ENCODE assay signal across 8 cellular contexts in the genomic region with DNA sequence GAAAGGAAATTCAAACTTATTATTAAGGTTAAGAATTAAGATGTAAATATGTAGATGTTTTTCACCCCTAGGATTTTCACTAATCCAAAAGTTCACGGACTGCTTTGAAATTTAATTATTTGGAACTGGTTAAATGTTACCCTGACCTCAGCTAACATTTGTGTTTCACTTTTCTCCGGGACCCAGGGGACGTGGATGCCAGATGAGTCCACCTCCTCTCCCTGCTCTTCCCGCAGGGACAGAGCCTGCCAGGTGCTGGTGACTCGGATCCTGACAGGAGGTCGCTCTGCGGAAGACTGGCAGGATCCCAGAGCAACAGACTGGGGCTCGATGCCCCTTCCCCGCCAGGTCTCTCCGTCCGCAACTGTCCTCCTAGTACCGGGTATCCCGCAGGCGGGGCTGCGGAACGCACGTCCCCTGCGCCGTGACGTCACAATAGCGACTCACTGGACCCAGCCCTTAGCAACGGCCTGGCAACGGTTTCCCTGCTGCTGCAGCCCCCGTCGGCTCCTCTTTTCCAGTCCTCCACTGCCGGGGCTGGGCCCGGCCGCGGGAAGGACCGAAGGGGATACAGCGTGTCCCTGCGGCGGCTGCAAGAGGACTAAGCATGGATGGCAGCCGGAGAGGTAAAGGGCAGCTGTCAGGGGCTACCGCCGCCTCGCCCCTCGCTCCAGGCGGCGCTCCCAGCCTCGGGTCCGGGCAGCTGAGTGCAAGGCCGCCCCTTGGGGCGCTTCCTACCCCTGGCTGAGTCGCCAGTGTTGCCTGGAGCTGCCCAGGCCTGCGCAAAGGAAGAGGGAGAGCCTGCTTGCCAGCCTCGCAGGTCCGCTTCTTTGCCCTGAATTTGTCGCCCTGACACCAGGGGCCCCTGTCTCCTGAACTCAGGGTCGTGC. TPM values are rescaled to one million over a fixed set of nuclear protein-coding genes. Genes with fewer than 3 reads are reported as not detected.
DNase-seq lines count a peak whose midpoint lies in the region; ATAC-seq, FAIRE-seq and TF ChIP-seq lines count a peak whose summit lies in the region.

A gene with protein sequence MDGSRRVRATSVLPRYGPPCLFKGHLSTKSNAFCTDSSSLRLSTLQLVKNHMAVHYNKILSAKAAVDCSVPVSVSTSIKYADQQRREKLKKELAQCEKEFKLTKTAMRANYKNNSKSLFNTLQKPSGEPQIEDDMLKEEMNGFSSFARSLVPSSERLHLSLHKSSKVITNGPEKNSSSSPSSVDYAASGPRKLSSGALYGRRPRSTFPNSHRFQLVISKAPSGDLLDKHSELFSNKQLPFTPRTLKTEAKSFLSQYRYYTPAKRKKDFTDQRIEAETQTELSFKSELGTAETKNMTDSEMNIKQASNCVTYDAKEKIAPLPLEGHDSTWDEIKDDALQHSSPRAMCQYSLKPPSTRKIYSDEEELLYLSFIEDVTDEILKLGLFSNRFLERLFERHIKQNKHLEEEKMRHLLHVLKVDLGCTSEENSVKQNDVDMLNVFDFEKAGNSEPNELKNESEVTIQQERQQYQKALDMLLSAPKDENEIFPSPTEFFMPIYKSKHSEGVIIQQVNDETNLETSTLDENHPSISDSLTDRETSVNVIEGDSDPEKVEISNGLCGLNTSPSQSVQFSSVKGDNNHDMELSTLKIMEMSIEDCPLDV (plus strand): TSS at position 446 of the 890 bp plus-strand sequence. CDS start 162 bp downstream, at position 608.

- H3K79me2 ChIP-seq in SU-DHL-6 (ENCODE audit: insufficient read depth, low read length), result no peaks in the 10 kb centered on the region

- no peaks in the 10 kb centered on the region for H3F3A ChIP-seq in SU-DHL-6 (ENCODE audit: insufficient read depth)

- H3K27me3 ChIP-seq in SU-DHL-6 (ENCODE audit: low read length), result no peaks in the 10 kb centered on the region
- H3K27me3 ChIP-seq in adipocyte (replicated peaks; ENCODE audit: control insufficient read depth, insufficient read depth, low read length), result peaks cover 2% of the 10 kb centered on the region
- H3K27me3 ChIP-seq in cardiac muscle cell, result peaks cover 3% of the 10 kb centered on the region
- no peaks in the 10 kb centered on the region for H3K27me3 ChIP-seq in pancreas
- H3K27me3 ChIP-seq in thyroid gland, result no peaks in the 10 kb centered on the region

- 0% methylated on average over 49 to 50 of the region's 50 CpGs for WGBS in pancreas, 2 donors
- WGBS in thyroid gland, 2 donors, result 0% methylated on average over 14 to 44 of the region's 50 CpGs

- H3K9me2 ChIP-seq in SU-DHL-6 (replicated peaks; ENCODE audit: insufficient read depth, low read length), result no peaks in the 10 kb centered on the region

- no peaks in the 10 kb centered on the region for H4K20me1 ChIP-seq in SU-DHL-6 (ENCODE audit: low read depth, low read length)

- peak within 1 kb of the TSS; percentile 75 for H3K4me3 ChIP-seq in GM12864 (ENCODE audit: low read depth, low read length)
- peak within 1 kb of the TSS; percentile 86 for H3K4me3 ChIP-seq in SU-DHL-6 (ENCODE audit: insufficient read depth, low read length, poor library complexity, severe bottlenecking)
- peak within 1 kb of the TSS; percentile 92 for H3K4me3 ChIP-seq in adipocyte (ENCODE audit: low read length)
- peak within 1 kb of the TSS; percentile 64 for H3K4me3 ChIP-seq in cardiac muscle cell
- H3K4me3 ChIP-seq in pancreas, result peak within 1 kb of the TSS; percentile 70 to 91 (median 82)
- H3K4me3 ChIP-seq in thyroid gland (replicated peaks in 1 of 3), result peak within 1 kb of the TSS; percentile 43 to 93 (median 52)

- H3K36me3 ChIP-seq in SU-DHL-6 (ENCODE audit: low read length), result no peaks in the 10 kb centered on the region
- H3K36me3 ChIP-seq in adipocyte (ENCODE audit: control insufficient read depth, insufficient read depth, low read length, severe bottlenecking), result no peaks in the 10 kb centered on the region
- no peaks in the 10 kb centered on the region for H3K36me3 ChIP-seq in cardiac muscle cell
- no peaks in the 10 kb centered on the region for H3K36me3 ChIP-seq in pancreas
- H3K36me3 ChIP-seq in thyroid gland, result no peaks in the 10 kb centered on the region

- H3K4me2 ChIP-seq in SU-DHL-6 (ENCODE audit: low read depth, low read length, poor library complexity, severe bottlenecking), result peak within 1 kb of the TSS; percentile 88

- H3K4me1 ChIP-seq in adipocyte (ENCODE audit: control insufficient read depth, insufficient read depth, low read length) (peaks cover 25% of the 10 kb centered on the region), cardiac muscle cell (ENCODE audit: low read depth) (peaks cover 4% of the 10 kb centered on the region), pancreas (peaks cover 8 to 12% (median 9%) of the 10 kb centered on the region in 3 donors), thyroid gland (peaks cover 17 to 23% of the 10 kb centered on the region in 2 donors)

- peak within 1 kb of the TSS; percentile 77 for H3K9ac ChIP-seq in SU-DHL-6 (ENCODE audit: low read length)
- H3K9ac ChIP-seq in adipocyte (ENCODE audit: low read length), result peak within 1 kb of the TSS; percentile 86

- TF ChIP-seq CTCF in GM12864 (IDR thresholded peaks at IDR 0.05; ENCODE audit: low read depth, low read length, missing control alignments) (no peak), SU-DHL-6 (IDR thresholded peaks at IDR 0.05; ENCODE audit: insufficient read depth, low read length, poor library complexity, severe bottlenecking) (no peak), cardiac muscle cell (IDR thresholded peaks at IDR 0.05; ENCODE audit: low read depth, low read length) (no peak), pancreas (IDR thresholded peaks at IDR 0.05) (no peak), thyroid gland (IDR thresholded peaks at IDR 0.05) (peak in 1 of 6 experiments; percentile 24)

- peak; percentile 46 to 96 for TF ChIP-seq POLR2A in thyroid gland (IDR thresholded peaks at IDR 0.05)

- H3K27ac ChIP-seq in SU-DHL-6 (ENCODE audit: low read depth, low read length) (no peak within 1 kb of the TSS), cardiac muscle cell (peak within 1 kb of the TSS; percentile 65), pancreas (peak within 1 kb of the TSS; percentile 64 to 81 (median 76)), thyroid gland (peak within 1 kb of the TSS; percentile 85 to 91 (median 87))

- H2AFZ ChIP-seq in SU-DHL-6 (ENCODE audit: low read depth, low read length, severe bottlenecking), result peak within 1 kb of the TSS; percentile 82

- intact Hi-C loops in pancreas (cut with DNase I) (no loop called here), thyroid gland (cut with DNase I) (loop anchor here (10.0 kb wide), 1 partner anchor 169 kb away; a partner anchor contains a TSS)

- ATAC-seq in HG02610 (IDR thresholded peaks at IDR 0.05; ENCODE audit: unreplicated experiment), result peak; percentile 99
- ATAC-seq in pancreas, result peak; percentile 98 to 99 (median 99)

- no peak for FAIRE-seq in pancreas (lab: Jason Lieb, UNC)

- DNase-seq in GM12864 (ENCODE audit: low read depth) (peak; percentile 47), NCI-H1092 (lab: John Stamatoyannopoulos, UW) (peak; percentile 95), adipocyte (ENCODE audit: low read depth) (peak; percentile 97), cardiac muscle cell (ENCODE audit: low read depth in 1 of 2, low spot score in 1 of 2) (peak; percentile 94 to 98), pancreas (peak; percentile 89 to 97 (median 94)), thyroid gland (peak; percentile 97)

- no peaks in the 10 kb centered on the region for H3K9me3 ChIP-seq in SU-DHL-6 (ENCODE audit: insufficient read depth, low read length)
- H3K9me3 ChIP-seq in adipocyte (ENCODE audit: control insufficient read depth, low read length), result no peaks in the 10 kb centered on the region
- H3K9me3 ChIP-seq in cardiac muscle cell (ENCODE audit: low read depth), result no peaks in the 10 kb centered on the region
- no peaks in the 10 kb centered on the region for H3K9me3 ChIP-seq in pancreas
- H3K9me3 ChIP-seq in thyroid gland, result no peaks in the 10 kb centered on the region

RNA-seq across cellular contexts. Expression of the gene that starts here (rescaled TPM):
- total RNA-seq in cardiac muscle cell (25.6 and 38.5 TPM in 2 replicates), pancreas (10 to 100 TPM in 1 of 6 donors, 1 to 10 TPM in 5; 5.4 to 10.5 (median 8.0) TPM), thyroid gland (10 to 100 TPM; 51.0 to 57.6 (median 52.2) TPM)
- polyA plus RNA-seq in cardiac muscle cell (19.1 and 23.2 TPM in 2 replicates), pancreas (10 to 100 TPM in 1 of 2 donors, 1 to 10 TPM in 1; 6.1 to 16.8 TPM)

Comparison
In these comparisons a context has a peak if more than half of its experiments do, and no peak if none do; other contexts are left out.
1. DNase-seq: peak in every context shown above with its lines; median percentile 97 in adipocyte; 97 in thyroid gland; 96 in cardiac muscle cell; 95 in NCI-H1092; 94 in pancreas; 47 in GM12864.